In genomic region chr2:85537600-85538506, GRCh38 we compare ENCODE assay signal across 8 cellular contexts. TPM values are rescaled to one million over a fixed set of nuclear protein-coding genes. Genes with fewer than 3 reads are reported as not detected.
DNase-seq lines count a peak whose midpoint lies in the region; ATAC-seq and TF ChIP-seq lines count a peak whose summit lies in the region.

No MANE protein-coding gene starts in this region.

- H3K27ac ChIP-seq in DOHH2 (ENCODE audit: low read depth, low read length) = peak overlapping the region; percentile 91
- H3K27ac ChIP-seq in body of pancreas = peak overlapping the region; percentile 96 to 99 (median 98)
- H3K27ac ChIP-seq in iPS-18a (ENCODE audit: low read length) = peak overlapping the region; percentile 97

- H3K9ac ChIP-seq in iPS-18a (ENCODE audit: low read length) = peak overlapping the region; percentile 100

- DNase-seq in KG1 (lab: John Stamatoyannopoulos, UW) = peak; percentile 37
- peak; percentile 93 for DNase-seq in SK-N-DZ (ENCODE audit: low spot score)
- DNase-seq in body of pancreas = peak; percentile 62 to 78 (median 70)
- peak; percentile 66 for DNase-seq in retinal pigment epithelial cell (ENCODE audit: low read depth)

- H3K27me3 ChIP-seq in DOHH2 (ENCODE audit: control insufficient read depth, low read length) (no peaks in the 10 kb centered on the region), body of pancreas (no peaks in the 10 kb centered on the region), iPS-18a (ENCODE audit: control insufficient read depth, insufficient read depth, low read length) (no peaks in the 10 kb centered on the region)

- peak in 1 of 3 donors; percentile 21 for TF ChIP-seq POLR2A in body of pancreas (IDR thresholded peaks at IDR 0.05)

- 1% methylated on average over 25 to 35 of the region's 35 CpGs for WGBS in body of pancreas, 2 donors

- H3F3A ChIP-seq in DOHH2 (ENCODE audit: control insufficient read depth, insufficient read depth) = peaks cover 39% of the 10 kb centered on the region

- H3K9me2 ChIP-seq in DOHH2 (replicated peaks; ENCODE audit: control insufficient read depth, low read length) = no peaks in the 10 kb centered on the region

- peak overlapping the region; percentile 100 for H3K4me3 ChIP-seq in DOHH2 (ENCODE audit: low read length)
- peak overlapping the region; percentile 83 to 96 for H3K4me3 ChIP-seq in body of pancreas
- H3K4me3 ChIP-seq in iPS-18a (ENCODE audit: low read length) = peak overlapping the region; percentile 89
- peak overlapping the region; percentile 74 for H3K4me3 ChIP-seq in retinal pigment epithelial cell (ENCODE audit: low read length)

- intact Hi-C loops in body of pancreas (cut with DNase I) = no loop called here

- peak overlapping the region; percentile 98 for H3K4me2 ChIP-seq in DOHH2 (ENCODE audit: low read length)

- H3K79me2 ChIP-seq in DOHH2 (ENCODE audit: control insufficient read depth, low read length) = peaks cover 67% of the 10 kb centered on the region

- peak; percentile 9 for ATAC-seq in body of pancreas
- no peak for ATAC-seq in HG02973 (IDR thresholded peaks at IDR 0.05; ENCODE audit: unreplicated experiment)
- ATAC-seq in HG03571 (IDR thresholded peaks at IDR 0.05; ENCODE audit: unreplicated experiment) = no peak

- peaks cover 37% of the 10 kb centered on the region for H3K4me1 ChIP-seq in DOHH2 (ENCODE audit: control insufficient read depth, low read length)
- H3K4me1 ChIP-seq in body of pancreas = peaks cover 57% of the 10 kb centered on the region
- peaks cover 16% of the 10 kb centered on the region for H3K4me1 ChIP-seq in iPS-18a (ENCODE audit: control insufficient read depth, low read depth, low read length)

- H3K36me3 ChIP-seq in DOHH2 (ENCODE audit: control insufficient read depth, low read length) (peaks cover 56% of the 10 kb centered on the region), body of pancreas (replicated peaks in 1 of 2; ENCODE audit: insufficient read depth in 1 of 2, low read depth in 2 of 2) (peaks cover 8 to 16% of the 10 kb centered on the region in 2 donors), iPS-18a (ENCODE audit: control insufficient read depth, low read depth, low read length) (peaks cover 28% of the 10 kb centered on the region)

- peaks cover 33% of the 10 kb centered on the region for H4K20me1 ChIP-seq in DOHH2 (ENCODE audit: control insufficient read depth, insufficient read depth, low read depth, low read length)

- TF ChIP-seq CTCF in DOHH2 (IDR thresholded peaks at IDR 0.05; ENCODE audit: low read depth, low read length, poor library complexity, severe bottlenecking) (no peak), body of pancreas (IDR thresholded peaks at IDR 0.05) (peak in 1 of 7 experiments; percentile 1), retinal pigment epithelial cell (conservative IDR thresholded peaks at IDR 0.05; ENCODE audit: low read depth, low read length) (peak; percentile 66)

- H3K9me3 ChIP-seq in DOHH2 (ENCODE audit: control insufficient read depth, insufficient read depth, low read length) (no peaks in the 10 kb centered on the region), body of pancreas (no peaks in the 10 kb centered on the region), iPS-18a (ENCODE audit: control insufficient read depth, low read depth, low read length) (no peaks in the 10 kb centered on the region)

RNA-seq across cellular contexts. Expression of gene MAT2A, which starts 1.1 kb away (rescaled TPM):
- polyA plus RNA-seq in SK-N-DZ (2014; cell fraction: cytosol; rRNA removed) = 166 and 214 TPM in 2 replicates
- 1,050 and 1,575 TPM in 2 replicates for polyA plus RNA-seq in SK-N-DZ (2014; cell fraction: nucleus; rRNA removed)
- total RNA-seq in body of pancreas = 100 to 1,000 TPM; 388 to 576 TPM

RNA-seq across cellular contexts. Expression of gene GGCX, which starts 23.4 kb away (rescaled TPM):
- polyA plus RNA-seq in SK-N-DZ (2014; cell fraction: cytosol; rRNA removed) = 17.6 and 21.2 TPM in 2 replicates
- 27.6 and 31.3 TPM in 2 replicates for polyA plus RNA-seq in SK-N-DZ (2014; cell fraction: nucleus; rRNA removed)
- 10 to 100 TPM; 35.5 to 48.1 TPM for total RNA-seq in body of pancreas

RNA-seq across cellular contexts. Expression of gene VAMP8, which starts 39.5 kb away (rescaled TPM):
- polyA plus RNA-seq in SK-N-DZ (2014; cell fraction: cytosol; rRNA removed) = 2.1 and 4.8 TPM in 2 replicates
- 0.42 and 0.97 TPM in 2 replicates for polyA plus RNA-seq in SK-N-DZ (2014; cell fraction: nucleus; rRNA removed)
- total RNA-seq in body of pancreas = 100 to 1,000 TPM in 1 of 2 donors, 10 to 100 TPM in 1; 39.6 to 111 TPM

RNA-seq across cellular contexts. Expression of gene VAMP5, which starts 46.4 kb away (rescaled TPM):
- polyA plus RNA-seq in SK-N-DZ (2014; cell fraction: cytosol; rRNA removed) = not detected in 2 replicates
- not detected in 2 replicates for polyA plus RNA-seq in SK-N-DZ (2014; cell fraction: nucleus; rRNA removed)
- 10 to 100 TPM in 1 of 2 donors, 1 to 10 TPM in 1; 3.0 to 10.4 TPM for total RNA-seq in body of pancreas

RNA-seq across cellular contexts. Expression of gene RNF181, which starts 57.7 kb away (rescaled TPM):
- 200 and 204 TPM in 2 replicates for polyA plus RNA-seq in SK-N-DZ (2014; cell fraction: cytosol; rRNA removed)
- polyA plus RNA-seq in SK-N-DZ (2014; cell fraction: nucleus; rRNA removed) = 162 and 192 TPM in 2 replicates
- total RNA-seq in body of pancreas = 10 to 100 TPM; 54.4 to 89.5 TPM

Comparison
In these comparisons a context has a peak if more than half of its experiments do, and no peak if none do; other contexts are left out.
1. DNase-seq: peak in every context shown above with its lines; median percentile 93 in SK-N-DZ; 70 in body of pancreas; 66 in retinal pigment epithelial cell; 37 in KG1.